ENCODE assay signal across 9 cellular contexts in the genomic region with DNA sequence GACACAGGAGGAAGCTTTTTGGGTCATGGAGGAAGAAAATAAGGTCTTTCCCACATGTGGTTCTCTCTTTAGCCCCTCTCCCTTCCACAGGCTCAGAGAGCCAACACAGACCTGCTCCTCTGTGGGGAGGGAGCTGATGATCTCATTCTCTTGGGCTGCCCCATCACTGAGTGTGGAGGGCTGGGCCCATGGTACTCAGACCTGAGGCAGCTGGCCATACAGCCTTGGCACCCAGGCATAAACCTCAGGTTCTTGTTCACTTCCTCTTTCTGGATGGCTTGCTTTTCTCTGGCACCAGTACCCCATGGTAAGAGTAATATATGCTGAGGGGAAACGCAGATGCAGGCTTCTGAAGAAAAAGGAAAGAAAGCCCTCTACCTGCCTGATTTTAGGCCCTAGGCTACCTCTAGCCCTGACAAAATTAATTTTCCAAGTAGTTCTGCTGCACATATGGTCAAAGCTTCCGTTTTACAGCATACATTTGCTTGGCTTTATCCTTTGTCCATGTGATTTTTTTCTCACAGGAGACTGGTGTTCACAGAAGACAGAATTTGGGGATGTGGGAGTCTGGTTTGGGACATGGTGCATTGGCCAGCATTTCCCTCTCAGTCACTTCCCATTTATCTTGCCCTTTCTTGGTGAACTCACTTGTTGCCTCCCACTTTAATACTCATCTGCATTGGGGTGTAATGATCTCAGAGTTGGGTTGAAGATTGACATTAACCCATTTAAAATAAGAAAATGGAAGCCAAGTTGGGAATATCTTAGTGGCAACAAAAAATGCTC. TPM values are rescaled to one million over a fixed set of nuclear protein-coding genes. Genes with fewer than 3 reads are reported as not detected.
A peak's percentile ranks its signal among the peaks of the same experiment; 100 is the strongest.
DNase-seq lines count a peak whose midpoint lies in the region; ATAC-seq and TF ChIP-seq lines count a peak whose summit lies in the region.
"Had no signal": no experiment of that assay in that cellular context is flagged by ENCODE, and none has a peak within 500 bp of the region (broad histone marks: within the 10 kb centered on the region; RNA-seq: fewer than 3 reads in every experiment).

No MANE protein-coding gene starts in this region.

- BruUV-seq in A673 (replicated peaks; lab: Mats Ljungman, UMichigan), result no TSS peak

- no peaks in the 10 kb centered on the region for H3K4me1 ChIP-seq in A673 (ENCODE audit: insufficient read depth, low read length, poor library complexity, severe bottlenecking)
- H3K4me1 ChIP-seq: body of pancreas had no signal

- peaks cover 5% of the 10 kb centered on the region for H3K27me3 ChIP-seq in A673 (replicated peaks; ENCODE audit: insufficient read depth, low read depth, low read length, poor library complexity)
- H3K27me3 ChIP-seq: body of pancreas had no signal

- peaks cover 29% of the 10 kb centered on the region for H3K9me3 Mint-ChIP-seq in T-helper 2 cell treated with Interferon-gamma antibody and Interleukin-4, amounts not matched to agents 5 μg/mL and 100 μg/mL, for 36 hours

- no peaks in the 10 kb centered on the region for H3K9me3 ChIP-seq in A673 (ENCODE audit: low read depth, low read length, poor library complexity, severe bottlenecking)
- H3K9me3 ChIP-seq: body of pancreas had no signal

- no peak for TF ChIP-seq CTCF in A673 (conservative IDR thresholded peaks at IDR 0.05; ENCODE audit: low read depth, low read length)

- peaks cover 5% of the 10 kb centered on the region for H3K36me3 Mint-ChIP-seq in T-helper 2 cell treated with Interferon-gamma antibody and Interleukin-4, amounts not matched to agents 5 μg/mL and 100 μg/mL, for 36 hours (ENCODE audit: low read depth)

- no peaks in the 10 kb centered on the region for H3K27me3 Mint-ChIP-seq in T-helper 2 cell treated with Interferon-gamma antibody and Interleukin-4, amounts not matched to agents 5 μg/mL and 100 μg/mL, for 36 hours (ENCODE audit: low read depth)

- H3K36me3 ChIP-seq in A673 (ENCODE audit: insufficient read depth, low read length, poor library complexity, severe bottlenecking), result no peaks in the 10 kb centered on the region

- intact Hi-C loops in A673 (cut with micrococcal nuclease; ENCODE audit: unreplicated experiment), result no loop called here

- CTCF ChIA-PET in A673 (lab: Charles Lee), result no interaction called here

- H3K27ac Mint-ChIP-seq in T-helper 2 cell treated with Interferon-gamma antibody and Interleukin-4, amounts not matched to agents 5 μg/mL and 100 μg/mL, for 36 hours, result no peak overlapping the region

- ATAC-seq in GM18873 (IDR thresholded peaks at IDR 0.05; ENCODE audit: low FRiP score, unreplicated experiment), result peak; percentile 90
- ATAC-seq in HG02759 (IDR thresholded peaks at IDR 0.05; ENCODE audit: unreplicated experiment), result peak; percentile 87
- ATAC-seq: body of pancreas had no signal

- peak; percentile 91 for DNase-seq in MV-4-11 (lab: John Stamatoyannopoulos, UW)
- peak; percentile 19 for DNase-seq in midbrain (lab: John Stamatoyannopoulos, UW)
- DNase-seq in A673 (ENCODE audit: low spot score), result no peak
- DNase-seq in hepatic stellate cell (ENCODE audit: low spot score), result no peak
- DNase-seq in NCI-H146 (lab: John Stamatoyannopoulos, UW), result no peak
- DNase-seq in T-helper 2 cell treated with Interferon-gamma antibody and Interleukin-4, amounts not matched to agents 5 μg/mL and 100 μg/mL, for 36 hours (ENCODE audit: low spot score), result no peak

- peaks cover 4% of the 10 kb centered on the region for H3K4me1 Mint-ChIP-seq in T-helper 2 cell treated with Interferon-gamma antibody and Interleukin-4, amounts not matched to agents 5 μg/mL and 100 μg/mL, for 36 hours (ENCODE audit: low read depth)

- POLR2A ChIA-PET in A673 (lab: Charles Lee; ENCODE audit: low non-redundant PET), result no interaction called here

- no peak overlapping the region for H3K4me3 Mint-ChIP-seq in T-helper 2 cell treated with Interferon-gamma antibody and Interleukin-4, amounts not matched to agents 5 μg/mL and 100 μg/mL, for 36 hours

- no peak overlapping the region for H3K27ac ChIP-seq in A673 (ENCODE audit: low read depth, low read length, poor library complexity, severe bottlenecking)
- H3K27ac ChIP-seq: body of pancreas had no signal

- H3K4me3 ChIP-seq in A673 (ENCODE audit: low read depth, low read length, poor library complexity, severe bottlenecking), result no peak overlapping the region
- H3K4me3 ChIP-seq: body of pancreas had no signal

RNA-seq across cellular contexts. Expression of gene DHRS9, which starts 11.1 kb away (rescaled TPM):
- total RNA-seq in A673 (2021), result not detected in 2 replicates

RNA-seq across cellular contexts. Expression of gene ABCB11, which starts 49.3 kb away (rescaled TPM):
- 0.07 TPM in 1 of 2 replicates, not detected in the other for total RNA-seq in A673 (2021)

Comparison
In these comparisons a context has a peak if more than half of its experiments do, and no peak if none do; other contexts are left out.
1. DNase-seq: peak in MV-4-11 (single experiment) and midbrain (single experiment); none in A673 (single experiment), hepatic stellate cell (single experiment), NCI-H146 (single experiment) and T-helper 2 cell treated with Interferon-gamma antibody and Interleukin-4, amounts not matched to agents 5 μg/mL and 100 μg/mL, for 36 hours (single experiment).